Comparison of ENCODE assay signal across 1 cellular context in genomic region chr3:142447852-142448315, GRCh38.
TF ChIP-seq lines count a peak whose summit lies in the region.

A gene with protein sequence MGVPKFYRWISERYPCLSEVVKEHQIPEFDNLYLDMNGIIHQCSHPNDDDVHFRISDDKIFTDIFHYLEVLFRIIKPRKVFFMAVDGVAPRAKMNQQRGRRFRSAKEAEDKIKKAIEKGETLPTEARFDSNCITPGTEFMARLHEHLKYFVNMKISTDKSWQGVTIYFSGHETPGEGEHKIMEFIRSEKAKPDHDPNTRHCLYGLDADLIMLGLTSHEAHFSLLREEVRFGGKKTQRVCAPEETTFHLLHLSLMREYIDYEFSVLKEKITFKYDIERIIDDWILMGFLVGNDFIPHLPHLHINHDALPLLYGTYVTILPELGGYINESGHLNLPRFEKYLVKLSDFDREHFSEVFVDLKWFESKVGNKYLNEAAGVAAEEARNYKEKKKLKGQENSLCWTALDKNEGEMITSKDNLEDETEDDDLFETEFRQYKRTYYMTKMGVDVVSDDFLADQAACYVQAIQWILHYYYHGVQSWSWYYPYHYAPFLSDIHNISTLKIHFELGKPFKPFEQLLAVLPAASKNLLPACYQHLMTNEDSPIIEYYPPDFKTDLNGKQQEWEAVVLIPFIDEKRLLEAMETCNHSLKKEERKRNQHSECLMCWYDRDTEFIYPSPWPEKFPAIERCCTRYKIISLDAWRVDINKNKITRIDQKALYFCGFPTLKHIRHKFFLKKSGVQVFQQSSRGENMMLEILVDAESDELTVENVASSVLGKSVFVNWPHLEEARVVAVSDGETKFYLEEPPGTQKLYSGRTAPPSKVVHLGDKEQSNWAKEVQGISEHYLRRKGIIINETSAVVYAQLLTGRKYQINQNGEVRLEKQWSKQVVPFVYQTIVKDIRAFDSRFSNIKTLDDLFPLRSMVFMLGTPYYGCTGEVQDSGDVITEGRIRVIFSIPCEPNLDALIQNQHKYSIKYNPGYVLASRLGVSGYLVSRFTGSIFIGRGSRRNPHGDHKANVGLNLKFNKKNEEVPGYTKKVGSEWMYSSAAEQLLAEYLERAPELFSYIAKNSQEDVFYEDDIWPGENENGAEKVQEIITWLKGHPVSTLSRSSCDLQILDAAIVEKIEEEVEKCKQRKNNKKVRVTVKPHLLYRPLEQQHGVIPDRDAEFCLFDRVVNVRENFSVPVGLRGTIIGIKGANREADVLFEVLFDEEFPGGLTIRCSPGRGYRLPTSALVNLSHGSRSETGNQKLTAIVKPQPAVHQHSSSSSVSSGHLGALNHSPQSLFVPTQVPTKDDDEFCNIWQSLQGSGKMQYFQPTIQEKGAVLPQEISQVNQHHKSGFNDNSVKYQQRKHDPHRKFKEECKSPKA (N-terminal part only) (minus strand): TSS chr3:142448037. CDS start chr3:142447944, 93 bp downstream.

TF ChIP-seq in HEK293, 187 proteins besides CTCF, POLR2A, EP300 and RAD21 (continued from another document and continues in another):
- TF ChIP-seq, protein P1, sequence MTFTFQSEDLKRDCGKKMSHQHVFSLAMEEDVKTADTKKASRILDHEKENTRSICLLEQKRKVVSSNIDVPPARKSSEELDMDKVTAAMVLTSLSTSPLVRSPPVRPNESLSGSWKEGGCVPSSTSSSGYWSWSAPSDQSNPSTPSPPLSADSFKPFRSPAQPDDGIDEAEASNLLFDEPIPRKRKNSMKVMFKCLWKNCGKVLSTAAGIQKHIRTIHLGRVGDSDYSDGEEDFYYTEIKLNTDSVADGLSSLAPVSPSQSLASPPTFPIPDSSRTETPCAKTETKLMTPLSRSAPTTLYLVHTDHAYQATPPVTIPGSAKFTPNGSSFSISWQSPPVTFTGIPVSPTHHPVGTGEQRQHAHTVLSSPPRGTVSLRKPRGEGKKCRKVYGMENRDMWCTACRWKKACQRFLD (tag by site-specific recombination; IDR thresholded peaks at IDR 0.05) = no peak
- TF ChIP-seq ZNF211 (tag by site-specific recombination; IDR thresholded peaks at IDR 0.05; ENCODE audit: low read depth) (no peak), ZNF274 (IDR thresholded peaks at IDR 0.05; ENCODE audit: low read length) (no peak), ZNF274 (tag by site-specific recombination; IDR thresholded peaks at IDR 0.05; ENCODE audit: borderline replicate concordance) (no peak), REST (tag by site-specific recombination; IDR thresholded peaks at IDR 0.05) (no peak), ZNF692 (tag by site-specific recombination; IDR thresholded peaks at IDR 0.05) (peak; percentile 39; the same call in 1 of the 2 replicates), ZNF843 (tag by site-specific recombination; IDR thresholded peaks at IDR 0.05) (peak; percentile 11), ZNF707 (tag by site-specific recombination; IDR thresholded peaks at IDR 0.05) (no peak), ZNF785 (tag by site-specific recombination; IDR thresholded peaks at IDR 0.05) (no peak), MYNN (tag by site-specific recombination; IDR thresholded peaks at IDR 0.05; ENCODE audit: borderline replicate concordance) (no peak), ZNF76 (tag by site-specific recombination; IDR thresholded peaks at IDR 0.05; ENCODE audit: borderline replicate concordance, low read depth) (no peak; the same call in 1 of the 2 replicates), KLF1 (tag by site-specific recombination; IDR thresholded peaks at IDR 0.05) (0 out of 2 replicates have a peak, but pooled peaks have one; percentile 9), BCL11A (tag by site-specific recombination; IDR thresholded peaks at IDR 0.05; ENCODE audit: low read depth) (0 out of 2 replicates have a peak, but pooled peaks have one; percentile 35), KLF16 (tag by site-specific recombination; IDR thresholded peaks at IDR 0.05) (no peak), SP2 (tag by site-specific recombination; IDR thresholded peaks at IDR 0.05) (peak; percentile 55), HOXD13 (CRISPR knock-in tag; IDR thresholded peaks at IDR 0.05; ENCODE audit: borderline replicate concordance) (no peak), ZBTB6 (tag by site-specific recombination; IDR thresholded peaks at IDR 0.05) (no peak), ZNF155 (tag by site-specific recombination; IDR thresholded peaks at IDR 0.05) (no peak), ZNF830 (tag by site-specific recombination; IDR thresholded peaks at IDR 0.05; ENCODE audit: low read depth) (no peak), OSR2 (tag by site-specific recombination; IDR thresholded peaks at IDR 0.05) (no peak), ZNF664 (tag by site-specific recombination; IDR thresholded peaks at IDR 0.05) (no peak), SETDB1 (IDR thresholded peaks at IDR 0.05; ENCODE audit: insufficient read length, low read length) (no peak), TCF7L2 (IDR thresholded peaks at IDR 0.05; ENCODE audit: borderline replicate concordance, low read depth, low read length) (no peak), ZNF560 (tag by site-specific recombination; IDR thresholded peaks at IDR 0.05; ENCODE audit: borderline replicate concordance) (no peak), ZNF174 (tag by site-specific recombination; IDR thresholded peaks at IDR 0.05) (no peak), ZNF610 (tag by site-specific recombination; IDR thresholded peaks at IDR 0.05; ENCODE audit: borderline replicate concordance) (no peak), ZSCAN16 (tag by site-specific recombination; IDR thresholded peaks at IDR 0.05) (no peak), ZNF112 (tag by site-specific recombination; IDR thresholded peaks at IDR 0.05) (no peak), WT1 (tag by site-specific recombination; IDR thresholded peaks at IDR 0.05) (no peak), ZNF24 (tag by site-specific recombination; IDR thresholded peaks at IDR 0.05) (no peak), ZNF114 (tag by site-specific recombination; IDR thresholded peaks at IDR 0.05) (no peak), ZBTB48 (tag by site-specific recombination; IDR thresholded peaks at IDR 0.05) (no peak), ZFP37 (tag by site-specific recombination; IDR thresholded peaks at IDR 0.05) (no peak), ZNF701 (tag by site-specific recombination; IDR thresholded peaks at IDR 0.05) (no peak), PRDM1 (tag by site-specific recombination; IDR thresholded peaks at IDR 0.05) (no peak), ZNF555 (tag by site-specific recombination; conservative IDR thresholded peaks at IDR 0.05) (no peak), ZNF530 (tag by site-specific recombination; IDR thresholded peaks at IDR 0.05; ENCODE audit: low read depth) (no peak), AEBP2 (tag by site-specific recombination; IDR thresholded peaks at IDR 0.05; ENCODE audit: borderline replicate concordance) (no peak), TRIM28 (IDR thresholded peaks at IDR 0.05; ENCODE audit: borderline replicate concordance, low read length) (0 out of 2 replicates have a peak, but pooled peaks have one; percentile 44), ZSCAN4 (tag by site-specific recombination; IDR thresholded peaks at IDR 0.05) (no peak), ZNF473 (tag by site-specific recombination; IDR thresholded peaks at IDR 0.05) (no peak)
- TF ChIP-seq, protein P2, sequence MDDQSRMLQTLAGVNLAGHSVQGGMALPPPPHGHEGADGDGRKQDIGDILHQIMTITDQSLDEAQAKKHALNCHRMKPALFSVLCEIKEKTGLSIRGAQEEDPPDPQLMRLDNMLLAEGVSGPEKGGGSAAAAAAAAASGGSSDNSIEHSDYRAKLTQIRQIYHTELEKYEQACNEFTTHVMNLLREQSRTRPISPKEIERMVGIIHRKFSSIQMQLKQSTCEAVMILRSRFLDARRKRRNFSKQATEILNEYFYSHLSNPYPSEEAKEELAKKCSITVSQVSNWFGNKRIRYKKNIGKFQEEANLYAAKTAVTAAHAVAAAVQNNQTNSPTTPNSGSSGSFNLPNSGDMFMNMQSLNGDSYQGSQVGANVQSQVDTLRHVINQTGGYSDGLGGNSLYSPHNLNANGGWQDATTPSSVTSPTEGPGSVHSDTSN (CRISPR knock-in tag; IDR thresholded peaks at IDR 0.05) = no peak
- TF ChIP-seq, protein P3, sequence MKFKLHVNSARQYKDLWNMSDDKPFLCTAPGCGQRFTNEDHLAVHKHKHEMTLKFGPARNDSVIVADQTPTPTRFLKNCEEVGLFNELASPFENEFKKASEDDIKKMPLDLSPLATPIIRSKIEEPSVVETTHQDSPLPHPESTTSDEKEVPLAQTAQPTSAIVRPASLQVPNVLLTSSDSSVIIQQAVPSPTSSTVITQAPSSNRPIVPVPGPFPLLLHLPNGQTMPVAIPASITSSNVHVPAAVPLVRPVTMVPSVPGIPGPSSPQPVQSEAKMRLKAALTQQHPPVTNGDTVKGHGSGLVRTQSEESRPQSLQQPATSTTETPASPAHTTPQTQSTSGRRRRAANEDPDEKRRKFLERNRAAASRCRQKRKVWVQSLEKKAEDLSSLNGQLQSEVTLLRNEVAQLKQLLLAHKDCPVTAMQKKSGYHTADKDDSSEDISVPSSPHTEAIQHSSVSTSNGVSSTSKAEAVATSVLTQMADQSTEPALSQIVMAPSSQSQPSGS (tag by site-specific recombination; IDR thresholded peaks at IDR 0.05; ENCODE audit: low read depth) = 0 out of 2 replicates have a peak, but pooled peaks have one; percentile 2
- TF ChIP-seq, protein P4, sequence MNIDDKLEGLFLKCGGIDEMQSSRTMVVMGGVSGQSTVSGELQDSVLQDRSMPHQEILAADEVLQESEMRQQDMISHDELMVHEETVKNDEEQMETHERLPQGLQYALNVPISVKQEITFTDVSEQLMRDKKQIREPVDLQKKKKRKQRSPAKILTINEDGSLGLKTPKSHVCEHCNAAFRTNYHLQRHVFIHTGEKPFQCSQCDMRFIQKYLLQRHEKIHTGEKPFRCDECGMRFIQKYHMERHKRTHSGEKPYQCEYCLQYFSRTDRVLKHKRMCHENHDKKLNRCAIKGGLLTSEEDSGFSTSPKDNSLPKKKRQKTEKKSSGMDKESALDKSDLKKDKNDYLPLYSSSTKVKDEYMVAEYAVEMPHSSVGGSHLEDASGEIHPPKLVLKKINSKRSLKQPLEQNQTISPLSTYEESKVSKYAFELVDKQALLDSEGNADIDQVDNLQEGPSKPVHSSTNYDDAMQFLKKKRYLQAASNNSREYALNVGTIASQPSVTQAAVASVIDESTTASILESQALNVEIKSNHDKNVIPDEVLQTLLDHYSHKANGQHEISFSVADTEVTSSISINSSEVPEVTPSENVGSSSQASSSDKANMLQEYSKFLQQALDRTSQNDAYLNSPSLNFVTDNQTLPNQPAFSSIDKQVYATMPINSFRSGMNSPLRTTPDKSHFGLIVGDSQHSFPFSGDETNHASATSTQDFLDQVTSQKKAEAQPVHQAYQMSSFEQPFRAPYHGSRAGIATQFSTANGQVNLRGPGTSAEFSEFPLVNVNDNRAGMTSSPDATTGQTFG (tag by site-specific recombination; IDR thresholded peaks at IDR 0.05; ENCODE audit: borderline replicate concordance) = no peak
